In the genomic region with DNA sequence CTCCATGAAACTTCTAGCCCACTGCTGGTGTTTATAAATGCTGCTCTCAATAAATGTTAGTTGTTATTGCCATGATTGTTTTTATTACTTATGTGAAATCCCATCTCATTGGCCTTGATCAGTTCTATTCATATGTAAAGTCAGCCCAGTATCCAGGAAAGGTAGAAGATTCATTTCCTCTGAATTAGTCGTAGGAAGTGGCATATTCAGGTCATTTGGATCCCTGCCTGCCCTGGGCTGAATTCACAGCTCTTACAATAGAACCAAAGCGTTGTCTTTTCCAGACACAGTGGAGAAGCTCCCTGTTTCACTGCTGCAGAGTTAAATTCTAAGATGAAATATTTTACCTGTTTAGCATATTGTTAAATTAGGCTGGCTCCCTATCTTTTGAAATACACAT, we compare ENCODE assay signal across 1 cellular context.
TF ChIP-seq lines count a peak whose summit lies in the region.

No MANE protein-coding gene starts in this region.

TF ChIP-seq in IMR-90, 13 proteins besides CTCF, POLR2A, EP300 and RAD21 (continued from another document):
- TF ChIP-seq, protein P1, sequence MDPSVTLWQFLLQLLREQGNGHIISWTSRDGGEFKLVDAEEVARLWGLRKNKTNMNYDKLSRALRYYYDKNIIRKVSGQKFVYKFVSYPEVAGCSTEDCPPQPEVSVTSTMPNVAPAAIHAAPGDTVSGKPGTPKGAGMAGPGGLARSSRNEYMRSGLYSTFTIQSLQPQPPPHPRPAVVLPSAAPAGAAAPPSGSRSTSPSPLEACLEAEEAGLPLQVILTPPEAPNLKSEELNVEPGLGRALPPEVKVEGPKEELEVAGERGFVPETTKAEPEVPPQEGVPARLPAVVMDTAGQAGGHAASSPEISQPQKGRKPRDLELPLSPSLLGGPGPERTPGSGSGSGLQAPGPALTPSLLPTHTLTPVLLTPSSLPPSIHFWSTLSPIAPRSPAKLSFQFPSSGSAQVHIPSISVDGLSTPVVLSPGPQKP (IDR thresholded peaks at IDR 0.05; ENCODE audit: borderline replicate concordance, low read depth, low read length), result no peak
- no peak for TF ChIP-seq CEBPB (IDR thresholded peaks at IDR 0.05; ENCODE audit: low read depth, low read length)
- TF ChIP-seq RCOR1 (IDR thresholded peaks at IDR 0.05; ENCODE audit: insufficient replicate concordance, low read length), result no peak
- TF ChIP-seq FOS (IDR thresholded peaks at IDR 0.05; ENCODE audit: low read depth, low read length), result no peak
- no peak for TF ChIP-seq SMC3 (IDR thresholded peaks at IDR 0.05; ENCODE audit: low read depth, low read length)
- TF ChIP-seq, protein P2, sequence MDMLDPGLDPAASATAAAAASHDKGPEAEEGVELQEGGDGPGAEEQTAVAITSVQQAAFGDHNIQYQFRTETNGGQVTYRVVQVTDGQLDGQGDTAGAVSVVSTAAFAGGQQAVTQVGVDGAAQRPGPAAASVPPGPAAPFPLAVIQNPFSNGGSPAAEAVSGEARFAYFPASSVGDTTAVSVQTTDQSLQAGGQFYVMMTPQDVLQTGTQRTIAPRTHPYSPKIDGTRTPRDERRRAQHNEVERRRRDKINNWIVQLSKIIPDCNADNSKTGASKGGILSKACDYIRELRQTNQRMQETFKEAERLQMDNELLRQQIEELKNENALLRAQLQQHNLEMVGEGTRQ (IDR thresholded peaks at IDR 0.05; ENCODE audit: low read depth, low read length), result no peak
TF ChIP-seq in IMR-90: peak in this region for 0.
